In genomic region chr10:1316107-1316805, GRCh38 we compare ENCODE assay signal across 27 cellular contexts.
A peak's percentile ranks its signal among the peaks of the same experiment; 100 is the strongest.
DNase-seq lines count a peak whose midpoint lies in the region; ATAC-seq and TF ChIP-seq lines count a peak whose summit lies in the region.
"Had no signal": no experiment of that assay in that cellular context is flagged by ENCODE, and none has a peak within 500 bp of the region (broad histone marks: within the 10 kb centered on the region; RNA-seq: fewer than 3 reads in every experiment).

No MANE protein-coding gene starts in this region.

- H2BK12ac ChIP-seq in neuronal stem cell (ENCODE audit: low read length) = peak overlapping the region; percentile 89

- TF ChIP-seq CTCF in dorsolateral prefrontal cortex (IDR thresholded peaks at IDR 0.05 in 54 of 56, conservative IDR thresholded peaks at IDR 0.05 in 2 of 56; ENCODE audit: low read depth in 1 of 56, partially characterized antibody in 56 of 56) (peak in 1 of 56 donors; percentile 4), tibial artery (IDR thresholded peaks at IDR 0.05) (no peak)

- peak overlapping the region; percentile 94 for H3K23ac ChIP-seq in neuronal stem cell (ENCODE audit: low read depth, low read length, poor library complexity)

- no peak overlapping the region for H4K8ac ChIP-seq in neuronal stem cell (ENCODE audit: low read depth, low read length)

- no peak overlapping the region for H3K4me2 ChIP-seq in neuronal stem cell (ENCODE audit: insufficient read depth, low read length, poor library complexity, severe bottlenecking)

- DNase-seq in NCI-H1417 (lab: John Stamatoyannopoulos, UW) (peak in 2 of 3 experiments; percentile 3 to 24), NCI-H1417 treated with DMSO at 0.1 percent for 48 hours (lab: John Stamatoyannopoulos, UW) (no peak), dorsolateral prefrontal cortex (peak in 5 of 10 donors; percentile 28 to 56 (median 50)), neuronal stem cell (ENCODE audit: low spot score) (no peak), tibial artery (no peak), HK-2 (ENCODE audit: unreplicated experiment) (no peak), NCI-H1436 (lab: John Stamatoyannopoulos, UW) (no peak)
- DNase-seq: activated B cell treated with CpG ODN at 0.5 μM for 24 hours; activated CD8-positive, alpha-beta memory T cell treated with anti-CD3 and anti-CD28 coated beads, Interleukin-2, amount 10 ng/mL, durations not matched to agents 7 days and 5 days; activated naive CD4-positive, alpha-beta T cell treated with anti-CD3 and anti-CD28 coated beads for 36 hours; Calu3; effector memory CD8-positive, alpha-beta T cell; foreskin keratinocyte; HFFc6; Kasumi-1; NCI-H2171 treated with DMSO at 0.1 percent for 48 hours; NCI-H69; Peyer's patch; SHP77 treated with DMSO at 0.1 percent for 48 hours; small intestine; stimulated activated CD4-positive, alpha-beta T cell treated with anti-CD3 and anti-CD28 coated beads, Interleukin-1b, Interleukin-23, amount 100 ng/mL, for 48 hours; T-helper 9 cell had no signal

- H4K91ac ChIP-seq in neuronal stem cell (ENCODE audit: low read depth, low read length, poor library complexity) = no peak overlapping the region

- peak overlapping the region; percentile 13 for H2AFZ ChIP-seq in neuronal stem cell (ENCODE audit: low read length)

- no peaks in the 10 kb centered on the region for H3K79me1 ChIP-seq in neuronal stem cell (ENCODE audit: low read depth, low read length)

- H3K9ac ChIP-seq in neuronal stem cell (ENCODE audit: low read depth, low read length, poor library complexity) = no peak overlapping the region

- no peak overlapping the region for H3K14ac ChIP-seq in neuronal stem cell (ENCODE audit: low read length)

- peak overlapping the region in 32 of 59 donors; percentile 0 to 55 (median 26) for H3K4me3 ChIP-seq in dorsolateral prefrontal cortex
- no peak overlapping the region for H3K4me3 ChIP-seq in neuronal stem cell (ENCODE audit: low read length in 2 of 2)
- no peak overlapping the region for H3K4me3 ChIP-seq in tibial artery
- H3K4me3 ChIP-seq: coronary artery, Peyer's patch had no signal

- H3K36me3 ChIP-seq in neuronal stem cell (replicated peaks in 1 of 2; ENCODE audit: control insufficient read depth in 2 of 2, insufficient read depth in 2 of 2, low read length in 2 of 2) (no peaks in the 10 kb centered on the region), tibial artery (no peaks in the 10 kb centered on the region)
- H3K36me3 ChIP-seq: Peyer's patch had no signal

- no peak overlapping the region for H2BK15ac ChIP-seq in neuronal stem cell (ENCODE audit: low read length)

- no peak overlapping the region for H2AK5ac ChIP-seq in neuronal stem cell (ENCODE audit: low read depth, low read length)

- H2BK120ac ChIP-seq in neuronal stem cell (ENCODE audit: low read depth, low read length) = no peak overlapping the region

- H3K27me3 ChIP-seq in dorsolateral prefrontal cortex = peaks cover 0 to 21% (median 0%) of the 10 kb centered on the region in 45 donors
- H3K27me3 ChIP-seq in neuronal stem cell (ENCODE audit: control insufficient read depth in 3 of 3, insufficient read depth in 3 of 3, low read depth in 1 of 3, low read length in 3 of 3) = peaks cover 0 to 6% (median 0%) of the 10 kb centered on the region in 3 experiments
- no peaks in the 10 kb centered on the region for H3K27me3 ChIP-seq in tibial artery
- H3K27me3 ChIP-seq: foreskin keratinocyte, Peyer's patch had no signal

- intact Hi-C loops in dorsolateral prefrontal cortex (cut with DNase I) = no loop called here
- intact Hi-C loops in tibial artery (cut with DNase I; ENCODE audit: low total_unique reads) = loop anchor here (5.0 to 10.0 kb wide), 2 partner anchors 354 to 389 kb away; no protein-coding TSS in a partner anchor

- WGBS in neuronal stem cell (ENCODE audit: extremely low coverage in 2 of 2, insufficient read length in 2 of 2, insufficient replicate concordance in 1 of 2), 2 donors = no CpG with 5 or more reads among the region's 16 CpGs

- H3K4ac ChIP-seq in neuronal stem cell (ENCODE audit: low read length) = peak overlapping the region; percentile 94

- H3K4me1 ChIP-seq in neuronal stem cell (ENCODE audit: control insufficient read depth in 2 of 2, insufficient read depth in 1 of 2, low read depth in 1 of 2, low read length in 2 of 2) (peaks cover 4 to 8% of the 10 kb centered on the region in 2 donors), tibial artery (peaks cover 0 to 22% (median 5%) of the 10 kb centered on the region in 4 donors)
- H3K4me1 ChIP-seq: foreskin keratinocyte, Peyer's patch had no signal

- no peak overlapping the region for H2BK5ac ChIP-seq in neuronal stem cell (ENCODE audit: low read length)

- no peaks in the 10 kb centered on the region for H3K9me3 ChIP-seq in neuronal stem cell (replicated peaks in 1 of 2; ENCODE audit: control insufficient read depth in 2 of 2, insufficient read depth in 1 of 2, low read depth in 1 of 2, low read length in 2 of 2)
- H3K9me3 ChIP-seq in tibial artery = no peaks in the 10 kb centered on the region
- H3K9me3 ChIP-seq: Peyer's patch had no signal

- ATAC-seq in GM21447 (IDR thresholded peaks at IDR 0.05; ENCODE audit: unreplicated experiment) = no peak
- ATAC-seq: activated CD8-positive, alpha-beta memory T cell treated with anti-CD3 and anti-CD28 coated beads, Interleukin-2, amount 10 ng/mL, durations not matched to agents 7 days and 5 days; effector memory CD8-positive, alpha-beta T cell; esophagus mucosa; foreskin keratinocyte; HepG2 had no signal

- H3K18ac ChIP-seq in neuronal stem cell (ENCODE audit: low read length) = peak overlapping the region; percentile 93

- H3K27ac ChIP-seq in dorsolateral prefrontal cortex (peak overlapping the region in 48 of 59 donors; percentile 0 to 85 (median 65)), neuronal stem cell (replicated peaks; ENCODE audit: low read length) (no peak overlapping the region), tibial artery (peak overlapping the region; percentile 39 to 44)
- H3K27ac ChIP-seq: 22Rv1, coronary artery, foreskin keratinocyte, Peyer's patch had no signal

Comparison
In these comparisons a context has a peak if more than half of its experiments do, and no peak if none do; other contexts are left out.
1. DNase-seq: peak in NCI-H1417 (2 of 3); none in NCI-H1417 treated with DMSO at 0.1 percent for 48 hours (single experiment), neuronal stem cell (single experiment), tibial artery (0 of 2), HK-2 (single experiment) and NCI-H1436 (single experiment).
2. H3K4me3 ChIP-seq: peak in dorsolateral prefrontal cortex (32 of 59); none in neuronal stem cell (0 of 2) and tibial artery (0 of 2).